Comparison of ENCODE assay signal across 1 cellular context in the genomic region with DNA sequence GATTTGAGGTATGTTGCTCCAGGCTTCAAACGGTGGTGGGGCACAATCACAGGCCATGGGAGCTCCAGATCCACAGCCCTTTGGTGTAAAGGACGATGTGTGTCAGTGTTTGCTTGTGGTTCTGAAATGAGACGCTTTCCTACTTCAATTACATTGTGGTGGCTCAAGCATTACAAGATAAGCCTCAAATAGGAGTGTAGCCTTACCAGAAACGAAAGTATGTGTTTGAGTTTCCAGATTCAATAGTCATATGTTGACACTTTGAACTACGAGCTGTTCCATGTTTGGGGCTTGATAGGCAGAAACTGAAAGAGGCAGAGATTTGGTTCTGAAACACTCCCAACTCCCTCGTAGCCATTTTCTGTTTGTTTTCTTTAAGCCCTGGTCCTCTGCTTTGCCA.
TF ChIP-seq lines count a peak whose summit lies in the region.

No MANE protein-coding gene starts in this region.

TF ChIP-seq in GM23338, 12 proteins besides CTCF, POLR2A, EP300 and RAD21 (continued from another document):
- TF ChIP-seq, protein P1, sequence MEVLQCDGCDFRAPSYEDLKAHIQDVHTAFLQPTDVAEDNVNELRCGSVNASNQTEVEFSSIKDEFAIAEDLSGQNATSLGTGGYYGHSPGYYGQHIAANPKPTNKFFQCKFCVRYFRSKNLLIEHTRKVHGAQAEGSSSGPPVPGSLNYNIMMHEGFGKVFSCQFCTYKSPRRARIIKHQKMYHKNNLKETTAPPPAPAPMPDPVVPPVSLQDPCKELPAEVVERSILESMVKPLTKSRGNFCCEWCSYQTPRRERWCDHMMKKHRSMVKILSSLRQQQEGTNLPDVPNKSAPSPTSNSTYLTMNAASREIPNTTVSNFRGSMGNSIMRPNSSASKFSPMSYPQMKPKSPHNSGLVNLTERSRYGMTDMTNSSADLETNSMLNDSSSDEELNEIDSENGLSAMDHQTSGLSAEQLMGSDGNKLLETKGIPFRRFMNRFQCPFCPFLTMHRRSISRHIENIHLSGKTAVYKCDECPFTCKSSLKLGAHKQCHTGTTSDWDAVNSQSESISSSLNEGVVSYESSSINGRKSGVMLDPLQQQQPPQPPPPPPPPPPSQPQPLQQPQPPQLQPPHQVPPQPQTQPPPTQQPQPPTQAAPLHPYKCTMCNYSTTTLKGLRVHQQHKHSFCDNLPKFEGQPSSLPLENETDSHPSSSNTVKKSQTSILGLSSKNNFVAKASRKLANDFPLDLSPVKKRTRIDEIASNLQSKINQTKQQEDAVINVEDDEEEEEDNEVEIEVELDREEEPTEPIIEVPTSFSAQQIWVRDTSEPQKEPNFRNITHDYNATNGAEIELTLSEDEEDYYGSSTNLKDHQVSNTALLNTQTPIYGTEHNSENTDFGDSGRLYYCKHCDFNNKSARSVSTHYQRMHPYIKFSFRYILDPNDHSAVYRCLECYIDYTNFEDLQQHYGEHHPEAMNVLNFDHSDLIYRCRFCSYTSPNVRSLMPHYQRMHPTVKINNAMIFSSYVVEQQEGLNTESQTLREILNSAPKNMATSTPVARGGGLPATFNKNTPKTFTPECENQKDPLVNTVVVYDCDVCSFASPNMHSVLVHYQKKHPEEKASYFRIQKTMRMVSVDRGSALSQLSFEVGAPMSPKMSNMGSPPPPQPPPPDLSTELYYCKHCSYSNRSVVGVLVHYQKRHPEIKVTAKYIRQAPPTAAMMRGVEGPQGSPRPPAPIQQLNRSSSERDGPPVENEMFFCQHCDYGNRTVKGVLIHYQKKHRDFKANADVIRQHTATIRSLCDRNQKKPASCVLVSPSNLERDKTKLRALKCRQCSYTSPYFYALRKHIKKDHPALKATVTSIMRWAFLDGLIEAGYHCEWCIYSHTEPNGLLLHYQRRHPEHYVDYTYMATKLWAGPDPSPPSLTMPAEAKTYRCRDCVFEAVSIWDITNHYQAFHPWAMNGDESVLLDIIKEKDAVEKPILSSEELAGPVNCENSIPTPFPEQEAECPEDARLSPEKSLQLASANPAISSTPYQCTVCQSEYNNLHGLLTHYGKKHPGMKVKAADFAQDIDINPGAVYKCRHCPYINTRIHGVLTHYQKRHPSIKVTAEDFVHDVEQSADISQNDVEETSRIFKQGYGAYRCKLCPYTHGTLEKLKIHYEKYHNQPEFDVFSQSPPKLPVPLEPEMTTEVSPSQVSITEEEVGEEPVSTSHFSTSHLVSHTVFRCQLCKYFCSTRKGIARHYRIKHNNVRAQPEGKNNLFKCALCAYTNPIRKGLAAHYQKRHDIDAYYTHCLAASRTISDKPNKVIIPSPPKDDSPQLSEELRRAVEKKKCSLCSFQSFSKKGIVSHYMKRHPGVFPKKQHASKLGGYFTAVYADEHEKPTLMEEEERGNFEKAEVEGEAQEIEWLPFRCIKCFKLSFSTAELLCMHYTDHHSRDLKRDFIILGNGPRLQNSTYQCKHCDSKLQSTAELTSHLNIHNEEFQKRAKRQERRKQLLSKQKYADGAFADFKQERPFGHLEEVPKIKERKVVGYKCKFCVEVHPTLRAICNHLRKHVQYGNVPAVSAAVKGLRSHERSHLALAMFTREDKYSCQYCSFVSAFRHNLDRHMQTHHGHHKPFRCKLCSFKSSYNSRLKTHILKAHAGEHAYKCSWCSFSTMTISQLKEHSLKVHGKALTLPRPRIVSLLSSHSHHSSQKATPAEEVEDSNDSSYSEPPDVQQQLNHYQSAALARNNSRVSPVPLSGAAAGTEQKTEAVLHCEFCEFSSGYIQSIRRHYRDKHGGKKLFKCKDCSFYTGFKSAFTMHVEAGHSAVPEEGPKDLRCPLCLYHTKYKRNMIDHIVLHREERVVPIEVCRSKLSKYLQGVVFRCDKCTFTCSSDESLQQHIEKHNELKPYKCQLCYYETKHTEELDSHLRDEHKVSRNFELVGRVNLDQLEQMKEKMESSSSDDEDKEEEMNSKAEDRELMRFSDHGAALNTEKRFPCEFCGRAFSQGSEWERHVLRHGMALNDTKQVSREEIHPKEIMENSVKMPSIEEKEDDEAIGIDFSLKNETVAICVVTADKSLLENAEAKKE (CRISPR knock-in tag; IDR thresholded peaks at IDR 0.05): no peak
- TF ChIP-seq ZNF331 (CRISPR knock-in tag; IDR thresholded peaks at IDR 0.05; ENCODE audit: low read depth) (no peak), POLR2AphosphoS5 (IDR thresholded peaks at IDR 0.05; ENCODE audit: low read depth) (no peak), STAT1 (IDR thresholded peaks at IDR 0.05; ENCODE audit: unreplicated experiment) (no peak), EZH2phosphoT487 (IDR thresholded peaks at IDR 0.05; ENCODE audit: unreplicated experiment) (no peak), ZNF114 (CRISPR knock-in tag; IDR thresholded peaks at IDR 0.05) (no peak), EZH2 (IDR thresholded peaks at IDR 0.05; ENCODE audit: low read depth, unreplicated experiment) (no peak), NANOG (IDR thresholded peaks at IDR 0.05; ENCODE audit: borderline replicate concordance) (no peak)
- TF ChIP-seq, protein P2, sequence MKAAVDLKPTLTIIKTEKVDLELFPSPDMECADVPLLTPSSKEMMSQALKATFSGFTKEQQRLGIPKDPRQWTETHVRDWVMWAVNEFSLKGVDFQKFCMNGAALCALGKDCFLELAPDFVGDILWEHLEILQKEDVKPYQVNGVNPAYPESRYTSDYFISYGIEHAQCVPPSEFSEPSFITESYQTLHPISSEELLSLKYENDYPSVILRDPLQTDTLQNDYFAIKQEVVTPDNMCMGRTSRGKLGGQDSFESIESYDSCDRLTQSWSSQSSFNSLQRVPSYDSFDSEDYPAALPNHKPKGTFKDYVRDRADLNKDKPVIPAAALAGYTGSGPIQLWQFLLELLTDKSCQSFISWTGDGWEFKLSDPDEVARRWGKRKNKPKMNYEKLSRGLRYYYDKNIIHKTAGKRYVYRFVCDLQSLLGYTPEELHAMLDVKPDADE (IDR thresholded peaks at IDR 0.05): no peak
TF ChIP-seq in GM23338: peak in this region for 0.
